ENCODE assay signal across 22 cellular contexts in genomic region chr6:33217681-33218080, GRCh38.
"Had no signal": no experiment of that assay in that cellular context is flagged by ENCODE, and none has a peak within 500 bp of the region (broad histone marks: within the 10 kb centered on the region; RNA-seq: fewer than 3 reads in every experiment).

No MANE protein-coding gene starts in this region.

- H3K4me3 Mint-ChIP-seq: activated CD4-positive, alpha-beta memory T cell treated with anti-CD3 and anti-CD28 coated beads, Interleukin-2, amount 10 ng/mL, durations not matched to agents 7 days and 5 days; activated CD4-positive, alpha-beta T cell treated with anti-CD3 and anti-CD28 coated beads for 36 hours; activated T-cell treated with anti-CD3 and anti-CD28 coated beads, Interleukin-2, amount 50 U/mL, for 24 hours; mesothelial cell of epicardium; natural killer cell treated with Interleukin-12 subunit alpha and Interleukin-12 subunit beta and Interleukin-15 and Interleukin-18, amount 100 ng/mL, for 72 hours; T-helper 2 cell treated with Interferon-gamma antibody and Interleukin-4, amounts not matched to agents 5 μg/mL and 100 μg/mL, for 36 hours; WTC11 had no signal

- FAIRE-seq: keratinocyte, TTC549 had no signal

- DNase-seq: activated CD4-positive, alpha-beta memory T cell treated with anti-CD3 and anti-CD28 coated beads, Interleukin-2, amount 10 ng/mL, durations not matched to agents 7 days and 5 days; activated CD4-positive, alpha-beta T cell treated with anti-CD3 and anti-CD28 coated beads for 36 hours; activated naive CD4-positive, alpha-beta T cell treated with anti-CD3 and anti-CD28 coated beads, Interleukin-2, amount 50 U/mL, for 16 hours; activated T-cell treated with anti-CD3 and anti-CD28 coated beads, Interleukin-2, amount 50 U/mL, for 24 hours; aorta; brain microvascular endothelial cell; cerebellar nuclear complex; cortex of kidney; esophagus squamous epithelium; hypothalamus; lower lobe of right lung; nucleus accumbens; retina; stimulated activated naive CD4-positive, alpha-beta T cell; uterus had no signal

- H3K27me3 ChIP-seq: uterus had no signal

- H3K27ac Mint-ChIP-seq: activated CD4-positive, alpha-beta memory T cell treated with anti-CD3 and anti-CD28 coated beads, Interleukin-2, amount 10 ng/mL, durations not matched to agents 7 days and 5 days; activated CD4-positive, alpha-beta T cell treated with anti-CD3 and anti-CD28 coated beads for 36 hours; activated T-cell treated with anti-CD3 and anti-CD28 coated beads, Interleukin-2, amount 50 U/mL, for 24 hours; mesothelial cell of epicardium; natural killer cell treated with Interleukin-12 subunit alpha and Interleukin-12 subunit beta and Interleukin-15 and Interleukin-18, amount 100 ng/mL, for 72 hours; T-helper 2 cell treated with Interferon-gamma antibody and Interleukin-4, amounts not matched to agents 5 μg/mL and 100 μg/mL, for 36 hours; WTC11 had no signal

- H3K9me3 Mint-ChIP-seq: activated CD4-positive, alpha-beta memory T cell treated with anti-CD3 and anti-CD28 coated beads, Interleukin-2, amount 10 ng/mL, durations not matched to agents 7 days and 5 days; activated T-cell treated with anti-CD3 and anti-CD28 coated beads, Interleukin-2, amount 50 U/mL, for 24 hours; natural killer cell treated with Interleukin-12 subunit alpha and Interleukin-12 subunit beta and Interleukin-15 and Interleukin-18, amount 100 ng/mL, for 72 hours; T-helper 2 cell treated with Interferon-gamma antibody and Interleukin-4, amounts not matched to agents 5 μg/mL and 100 μg/mL, for 36 hours had no signal

- H3K36me3 Mint-ChIP-seq: mesothelial cell of epicardium, WTC11 had no signal

- H3K4me3 ChIP-seq: esophagus squamous epithelium, lower lobe of right lung, tibial nerve, uterus had no signal

- H3K4me1 ChIP-seq: uterus had no signal

- H3K27ac ChIP-seq: brain microvascular endothelial cell, esophagus squamous epithelium, lower lobe of right lung, tibial nerve, uterus had no signal

- H3K9me3 ChIP-seq: esophagus squamous epithelium, lower lobe of right lung, tibial nerve, uterus had no signal

- ATAC-seq: activated CD4-positive, alpha-beta T cell treated with anti-CD3 and anti-CD28 coated beads for 36 hours; lower lobe of right lung; natural killer cell treated with Interleukin-12 subunit alpha and Interleukin-12 subunit beta and Interleukin-15 and Interleukin-18, amount 100 ng/mL, for 72 hours; WTC11 had no signal

- H3K36me3 ChIP-seq: brain microvascular endothelial cell, esophagus squamous epithelium, lower lobe of right lung, tibial nerve, uterus had no signal
